Comparison of ENCODE assay signal across 26 cellular contexts in the genomic region with DNA sequence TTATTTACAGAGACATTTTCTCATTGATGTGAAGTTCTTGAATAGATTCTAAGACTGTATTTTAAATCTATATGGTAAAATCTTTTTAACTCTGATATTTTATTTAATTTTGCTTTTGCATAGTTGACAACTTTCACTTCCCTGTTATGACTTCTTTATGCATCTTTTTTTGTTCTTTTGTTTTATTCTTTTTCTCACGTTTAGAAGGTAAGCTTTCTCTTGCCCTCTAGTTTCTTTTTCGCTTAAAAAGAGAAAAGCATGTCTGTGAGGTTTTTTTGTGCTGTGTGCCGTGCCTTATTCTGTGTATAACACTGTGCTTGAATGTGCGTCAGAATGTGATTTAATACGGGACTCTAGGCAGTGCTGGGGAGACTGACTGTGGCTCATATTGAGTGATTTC.
DNase-seq lines count a peak whose midpoint lies in the region; ATAC-seq, FAIRE-seq and TF ChIP-seq lines count a peak whose summit lies in the region.
"Had no signal": no experiment of that assay in that cellular context is flagged by ENCODE, and none has a peak within 500 bp of the region (broad histone marks: within the 10 kb centered on the region; RNA-seq: fewer than 3 reads in every experiment).

No MANE protein-coding gene starts in this region.

- FAIRE-seq in K562 (lab: Jason Lieb, UNC) = no peak
- FAIRE-seq: endometrium, GM18507 had no signal

- no peaks in the 10 kb centered on the region for H4K20me1 ChIP-seq in K562 (replicated peaks; ENCODE audit: control insufficient read depth, insufficient read depth, low read length)

- no peak overlapping the region for H3K27ac ChIP-seq in CD8-positive, alpha-beta memory T cell (ENCODE audit: low read depth, low read length)
- H3K27ac ChIP-seq in K562 (ENCODE audit: extremely low read depth, low read depth, low read length) (no peak overlapping the region), sigmoid colon (peak overlapping the region in 3 of 4 donors; percentile 32 to 46 (median 41)), stomach (no peak overlapping the region)
- H3K27ac ChIP-seq: left ventricle myocardium inferior, upper lobe of left lung had no signal

- peaks cover 12% of the 10 kb centered on the region for H3K4me1 ChIP-seq in CD8-positive, alpha-beta memory T cell (ENCODE audit: insufficient read depth, low read length)
- H3K4me1 ChIP-seq in K562 (replicated peaks in 1 of 2; ENCODE audit: control insufficient read depth in 2 of 2, insufficient read depth in 2 of 2, low read length in 2 of 2) (peaks cover 0 to 15% of the 10 kb centered on the region in 2 experiments; a peak in 1 of 5 replicates), sigmoid colon (peaks cover 0 to 86% (median 63%) of the 10 kb centered on the region in 4 donors), stomach (peaks cover 0 to 74% (median 18%) of the 10 kb centered on the region in 4 donors)

- no peak for TF ChIP-seq RAD21 in K562 (CRISPR knock-in tag; conservative IDR thresholded peaks at IDR 0.05 in 1 of 2, IDR thresholded peaks at IDR 0.05 in 1 of 2)

- H3K4me3 ChIP-seq in CD8-positive, alpha-beta memory T cell (ENCODE audit: low read length) = no peak overlapping the region
- H3K4me3 ChIP-seq in K562 (no peak overlapping the region), sigmoid colon (no peak overlapping the region), stomach (no peak overlapping the region)
- H3K4me3 ChIP-seq: gastroesophageal sphincter, left ventricle myocardium inferior, upper lobe of left lung had no signal

- peaks cover 9% of the 10 kb centered on the region for H3K36me3 ChIP-seq in CD8-positive, alpha-beta memory T cell (ENCODE audit: insufficient read depth, low read length)
- peaks cover 71% of the 10 kb centered on the region for H3K36me3 ChIP-seq in K562 (ENCODE audit: control insufficient read depth, insufficient read depth, low read length)
- peaks cover 5 to 57% (median 22%) of the 10 kb centered on the region in 4 donors for H3K36me3 ChIP-seq in sigmoid colon
- peaks cover 16 to 48% (median 43%) of the 10 kb centered on the region in 4 donors for H3K36me3 ChIP-seq in stomach

- ATAC-seq in K562 = no peak
- no peak for ATAC-seq in HG02970 (IDR thresholded peaks at IDR 0.05; ENCODE audit: low FRiP score, unreplicated experiment)
- ATAC-seq: CD8-positive, alpha-beta T cell; gastroesophageal sphincter had no signal

- TF ChIP-seq EP300 in K562 (IDR thresholded peaks at IDR 0.05; ENCODE audit: low read length) = no peak
- no peak for TF ChIP-seq EP300 in sigmoid colon (IDR thresholded peaks at IDR 0.05)
- TF ChIP-seq EP300 in stomach (IDR thresholded peaks at IDR 0.05) = no peak

- POLR2A ChIA-PET in CD8-positive, alpha-beta memory T cell (lab: Charles Lee) = no interaction called here
- POLR2A ChIA-PET in K562 (lab: Yijun Ruan, JAX) = interaction anchor here (1.0 to 3.4 kb wide), 5 partner anchors 10 to 26 kb away, joined by 3 to 16 read pairs (median 3); no protein-coding TSS in a partner anchor

- peaks cover 0 to 43% (median 26%) of the 10 kb centered on the region in 3 donors for H3K36me3 Mint-ChIP-seq in CD8-positive, alpha-beta memory T cell
- H3K36me3 Mint-ChIP-seq in HFFc6 (ENCODE audit: low read depth) = peaks cover 66% of the 10 kb centered on the region

- no peak overlapping the region for H3K4me3 Mint-ChIP-seq in CD8-positive, alpha-beta memory T cell
- no peak overlapping the region for H3K4me3 Mint-ChIP-seq in HFFc6
- H3K4me3 Mint-ChIP-seq: activated T-cell treated with anti-CD3 and anti-CD28 coated beads, Interleukin-2, amount 50 U/mL, for 24 hours; CD8-positive, alpha-beta T cell; neural crest cell had no signal

- no peak for TF ChIP-seq CTCF in HFFc6 (IDR thresholded peaks at IDR 0.05)
- TF ChIP-seq CTCF in K562 (IDR thresholded peaks at IDR 0.05 in 2 of 3, conservative IDR thresholded peaks at IDR 0.05 in 1 of 3; ENCODE audit: insufficient read depth in 2 of 3, low read depth in 1 of 3, low read length in 3 of 3) = no peak
- no peak for TF ChIP-seq CTCF in sigmoid colon (IDR thresholded peaks at IDR 0.05)
- no peak for TF ChIP-seq CTCF in stomach (IDR thresholded peaks at IDR 0.05)

- no peak overlapping the region for H3K9ac ChIP-seq in K562 (ENCODE audit: insufficient read depth in 1 of 2, low read depth in 2 of 2, low read length in 2 of 2)

- TF ChIP-seq POLR2A in K562 (conservative IDR thresholded peaks at IDR 0.05) (no peak), sigmoid colon (IDR thresholded peaks at IDR 0.05) (no peak), stomach (IDR thresholded peaks at IDR 0.05) (no peak)

- no peak overlapping the region for H3K4me2 ChIP-seq in K562 (ENCODE audit: insufficient read depth, low read length)

- no peaks in the 10 kb centered on the region for H3K9me1 ChIP-seq in K562 (ENCODE audit: control insufficient read depth, insufficient read depth, low read length)

- no TSS peak for BruUV-seq in K562 (replicated peaks; lab: Mats Ljungman, UMichigan)

- no peaks in the 10 kb centered on the region; the same call in 2 of the 3 replicates for H3K79me2 ChIP-seq in K562 (ENCODE audit: control insufficient read depth, insufficient read depth, low read length)

- DNase-seq in CD8-positive, alpha-beta memory T cell = no peak
- DNase-seq in HFFc6 (no peak), K562 (ENCODE audit: extremely low read depth in 1 of 4, low spot score in 3 of 4) (no peak), sigmoid colon (no peak), NOMO-1 treated with dmso at 0.1 percent for 144 hours (lab: John Stamatoyannopoulos, UW; ENCODE audit: unreplicated experiment) (no peak), GF-D8 (lab: John Stamatoyannopoulos, UW) (no peak), stomach (no peak)
- DNase-seq: activated CD4-positive, alpha-beta T cell treated with anti-CD3 and anti-CD28 coated beads for 1 hour; activated naive CD4-positive, alpha-beta T cell; activated T-cell treated with anti-CD3 and anti-CD28 coated beads, Interleukin-2, amount 50 U/mL, for 24 hours; amygdala; CD8-positive, alpha-beta T cell; cortex of kidney; DMS153; left ventricle myocardium inferior; NCI-H1105; NCI-H2029 treated with DMSO at 0.1 percent for 48 hours; NCI-H226; NCI-H748 treated with DMSO at 0.1 percent for 48 hours; upper lobe of left lung had no signal

- peaks cover 29 to 41% (median 31%) of the 10 kb centered on the region in 3 donors for H3K4me1 Mint-ChIP-seq in CD8-positive, alpha-beta memory T cell
- H3K4me1 Mint-ChIP-seq in HFFc6 (ENCODE audit: low read depth) = peaks cover 98% of the 10 kb centered on the region

- intact Hi-C loops in K562 (cut with micrococcal nuclease) (no loop called here), sigmoid colon (cut with DNase I) (loop anchor here (5.0 kb wide), 1 partner anchor 39 kb away; no protein-coding TSS in a partner anchor), stomach (cut with DNase I; ENCODE audit: low total_unique reads) (no loop called here)

- WGBS in K562 (ENCODE audit: insufficient coverage, low coverage, missing lambda C conversion rate) = 76% methylated on average over 5 of the region's 5 CpGs
- WGBS in sigmoid colon, 2 donors = 86 to 91% methylated on average over 5 of the region's 5 CpGs
- 87 to 92% (median 91%) methylated on average over 5 of the region's 5 CpGs for WGBS in stomach, 5 donors

- peak overlapping the region in 6 of 8 donors; percentile 10 to 64 (median 36) for H3K27ac Mint-ChIP-seq in CD8-positive, alpha-beta memory T cell
- H3K27ac Mint-ChIP-seq in HFFc6 = peak overlapping the region; percentile 29; the same call in 1 of the 2 replicates
- H3K27ac Mint-ChIP-seq: activated T-cell treated with anti-CD3 and anti-CD28 coated beads, Interleukin-2, amount 50 U/mL, for 24 hours; CD8-positive, alpha-beta T cell; progenitor cell of endocrine pancreas had no signal

- no peaks in the 10 kb centered on the region for H3K9me3 Mint-ChIP-seq in CD8-positive, alpha-beta memory T cell
- no peaks in the 10 kb centered on the region for H3K9me3 Mint-ChIP-seq in HFFc6
- H3K9me3 Mint-ChIP-seq: activated T-cell treated with anti-CD3 and anti-CD28 coated beads, Interleukin-2, amount 50 U/mL, for 24 hours; CD8-positive, alpha-beta T cell; neural crest cell had no signal

- in situ Hi-C loops in K562 (cut with MboI) = no loop called here

- H2AFZ ChIP-seq in K562 (ENCODE audit: low read depth, low read length) = no peak overlapping the region

- no peaks in the 10 kb centered on the region for H3K27me3 ChIP-seq in CD8-positive, alpha-beta memory T cell (ENCODE audit: insufficient read depth, low read length, poor library complexity, severe bottlenecking)
- H3K27me3 ChIP-seq in K562 (ENCODE audit: control insufficient read depth in 2 of 2, insufficient read depth in 2 of 2, low read length in 2 of 2) (no peaks in the 10 kb centered on the region), sigmoid colon (no peaks in the 10 kb centered on the region), stomach (no peaks in the 10 kb centered on the region)
- H3K27me3 ChIP-seq: gastroesophageal sphincter, upper lobe of left lung had no signal

- no peaks in the 10 kb centered on the region for H3K9me3 ChIP-seq in CD8-positive, alpha-beta memory T cell (ENCODE audit: low read length)
- H3K9me3 ChIP-seq in K562 (replicated peaks; ENCODE audit: control insufficient read depth, insufficient read depth, low read depth, low read length) = no peaks in the 10 kb centered on the region
- H3K9me3 ChIP-seq in sigmoid colon = no peaks in the 10 kb centered on the region
- H3K9me3 ChIP-seq in stomach = no peaks in the 10 kb centered on the region
- H3K9me3 ChIP-seq: gastroesophageal sphincter, left ventricle myocardium inferior, upper lobe of left lung had no signal

- H3K27me3 Mint-ChIP-seq in CD8-positive, alpha-beta memory T cell = no peaks in the 10 kb centered on the region
- no peaks in the 10 kb centered on the region for H3K27me3 Mint-ChIP-seq in HFFc6 (ENCODE audit: insufficient read depth)
- H3K27me3 Mint-ChIP-seq: activated T-cell treated with anti-CD3 and anti-CD28 coated beads, Interleukin-2, amount 50 U/mL, for 24 hours; progenitor cell of endocrine pancreas had no signal

- CTCF ChIA-PET in CD8-positive, alpha-beta memory T cell (lab: Charles Lee) = interaction anchor here (1.0 to 1.4 kb wide), 2 partner anchors 190 to 196 kb away, joined by 3 to 5 read pairs; no protein-coding TSS in a partner anchor
- CTCF ChIA-PET in K562 (lab: Yijun Ruan, JAX; ENCODE audit: low intra/inter-chr PET ratio) = no interaction called here

TF ChIP-seq in K562, 482 proteins besides CTCF, POLR2A, EP300 and RAD21:
- TF ChIP-seq ZKSCAN1 (IDR thresholded peaks at IDR 0.05; ENCODE audit: low read depth, low read length) (no peak), ZNF316 (IDR thresholded peaks at IDR 0.05) (0 out of 2 replicates have a peak, but pooled peaks have one; percentile 12), C11orf30 (IDR thresholded peaks at IDR 0.05; ENCODE audit: low read depth) (0 out of 2 replicates have a peak, but pooled peaks have one; percentile 7)

Comparison
In these comparisons a context has a peak if more than half of its experiments do, and no peak if none do; other contexts are left out.
1. H3K27ac ChIP-seq: peak in sigmoid colon (3 of 4); none in CD8-positive, alpha-beta memory T cell (single experiment), K562 (single experiment) and stomach (0 of 5).